8 cellular contexts compared by ENCODE assay signal in the genomic region with DNA sequence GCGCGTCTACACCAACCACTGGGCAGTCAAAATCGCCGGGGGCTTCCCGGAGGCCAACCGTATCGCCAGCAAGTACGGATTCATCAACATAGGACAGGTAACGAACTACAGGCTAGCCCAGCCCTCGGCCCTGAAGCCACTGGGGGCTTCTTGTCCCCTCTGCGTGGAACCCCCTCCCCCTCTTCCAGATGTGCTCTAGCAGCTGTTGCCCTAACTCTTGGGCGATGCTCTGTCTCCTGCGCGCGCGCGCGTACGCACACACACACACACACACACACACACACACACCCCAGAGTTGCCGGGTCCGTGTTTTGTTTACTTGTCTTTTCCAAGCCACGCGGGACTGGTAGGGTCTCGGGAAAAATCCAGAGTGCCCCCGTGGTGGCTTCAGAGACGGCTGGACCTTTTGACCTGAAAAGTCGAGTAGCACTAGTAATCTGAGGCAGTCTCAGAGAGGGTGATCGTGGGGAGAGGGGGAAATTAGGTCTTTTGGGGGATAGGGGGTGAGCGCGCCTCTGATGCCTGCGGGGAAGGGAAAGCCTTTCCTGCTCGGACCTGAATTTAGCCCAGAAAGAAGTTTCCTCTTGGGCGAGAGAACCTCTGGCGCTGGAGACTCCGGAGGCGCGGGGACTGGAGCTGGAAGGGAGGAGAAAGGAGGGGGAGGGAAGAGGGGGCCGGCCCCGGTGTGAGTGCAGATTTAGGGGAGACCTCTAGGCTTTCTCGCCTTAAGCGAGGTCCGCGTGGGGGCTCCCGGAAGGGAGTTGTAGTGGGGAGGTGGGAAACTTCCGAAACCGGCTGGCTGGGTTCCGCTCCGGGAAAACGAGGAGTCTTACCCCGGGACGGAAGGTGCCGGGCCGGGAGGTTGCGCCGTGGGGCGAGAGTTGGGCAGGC. TPM values are rescaled to one million over a fixed set of nuclear protein-coding genes. Genes with fewer than 3 reads are reported as not detected.
DNase-seq lines count a peak whose midpoint lies in the region; ATAC-seq, FAIRE-seq and TF ChIP-seq lines count a peak whose summit lies in the region.

No MANE protein-coding gene starts in this region.

- H2BK15ac ChIP-seq in H1 (ENCODE audit: low read length) = no peak overlapping the region; the same call in 1 of the 2 replicates
- no peak overlapping the region for H2BK15ac ChIP-seq in mesenchymal stem cell (ENCODE audit: low read depth, poor library complexity, severe bottlenecking)

- no peak overlapping the region for H3K14ac ChIP-seq in H1 (ENCODE audit: insufficient read length)
- no peak overlapping the region for H3K14ac ChIP-seq in mesenchymal stem cell (ENCODE audit: low read length in 2 of 2)

- H3K79me2 ChIP-seq in H1 (ENCODE audit: control insufficient read depth in 1 of 2, insufficient read depth in 2 of 2, low read length in 2 of 2) = peaks cover 3 to 46% of the 10 kb centered on the region in 2 experiments; a peak in 3 of 4 replicates

- H2BK12ac ChIP-seq in H1 (ENCODE audit: low read depth, low read length) (peak overlapping the region; percentile 35; the same call in 1 of the 2 replicates), mesenchymal stem cell (ENCODE audit: low read length in 2 of 2) (no peak overlapping the region)

- H2BK5ac ChIP-seq in H1 (ENCODE audit: low read depth, low read length) (no peak overlapping the region; the same call in 1 of the 2 replicates), mesenchymal stem cell (ENCODE audit: low read depth, low read length, poor library complexity, severe bottlenecking) (no peak overlapping the region)

- no peak for TF ChIP-seq POLR2A in H1 (IDR thresholded peaks at IDR 0.05; ENCODE audit: control extremely low read depth in 1 of 2, low read depth in 2 of 2, low read length in 2 of 2)

- H3K79me1 ChIP-seq in H1 (ENCODE audit: low read depth, low read length) = no peaks in the 10 kb centered on the region; the same call in 1 of the 2 replicates
- peaks cover 6% of the 10 kb centered on the region for H3K79me1 ChIP-seq in mesenchymal stem cell (replicated peaks; ENCODE audit: low read length, poor library complexity, severe bottlenecking)

- H4K91ac ChIP-seq in H1 (replicated peaks; ENCODE audit: insufficient read length, low read length) (no peak overlapping the region), mesenchymal stem cell (ENCODE audit: low read length) (peak overlapping the region; percentile 67)

- WGBS in H1 (ENCODE audit: extremely low coverage in 1 of 2, insufficient coverage in 1 of 2, insufficient read length in 1 of 2, insufficient replicate concordance in 2 of 2, low coverage in 1 of 2, low lambda C conversion rate in 2 of 2, missing lambda C conversion rate in 1 of 2), 2 experiments = 0% methylated on average over 41 of the region's 56 CpGs; no CpG with 5 or more reads in 1 of the 2 experiments
- under 1% methylated on average over 51 of the region's 56 CpGs for WGBS in mesenchymal stem cell

- H2BK120ac ChIP-seq in H1 (replicated peaks; ENCODE audit: low read depth, low read length) (no peak overlapping the region), mesenchymal stem cell (ENCODE audit: low read depth, low read length) (peak overlapping the region; percentile 19)

- H2AK5ac ChIP-seq in H1 (ENCODE audit: low read depth, low read length) = no peak overlapping the region
- H2AK5ac ChIP-seq in mesenchymal stem cell (ENCODE audit: low read length, severe bottlenecking) = no peak overlapping the region

- H3K9me3 ChIP-seq in H1 (ENCODE audit: insufficient read depth in 2 of 2, low read depth in 1 of 2, low read length in 1 of 2) = no peaks in the 10 kb centered on the region
- H3K9me3 ChIP-seq in mesenchymal stem cell (ENCODE audit: control insufficient read depth, low read length) = no peaks in the 10 kb centered on the region

- no peak overlapping the region for H3K27ac ChIP-seq in H1 (ENCODE audit: low read depth, low read length)
- H3K27ac ChIP-seq in mesenchymal stem cell (ENCODE audit: low read length, poor library complexity, severe bottlenecking) = no peak overlapping the region

- peaks cover 22% of the 10 kb centered on the region for H3K23me2 ChIP-seq in H1 (ENCODE audit: low read depth, low read length)

- H4K8ac ChIP-seq in H1 (ENCODE audit: extremely low read depth, insufficient read depth, low read length) = peak overlapping the region; percentile 92; the same call in 1 of the 2 replicates
- H4K8ac ChIP-seq in mesenchymal stem cell (ENCODE audit: low read length) = peak overlapping the region; percentile 49

- no peak overlapping the region for H3K56ac ChIP-seq in H1 (replicated peaks; ENCODE audit: insufficient read length, low read depth, low read length)

- H3K9ac ChIP-seq in H1 (replicated peaks in 1 of 4; ENCODE audit: extremely low read depth in 1 of 4, low read depth in 3 of 4, low read length in 3 of 4) = peak overlapping the region; percentile 39 to 86 (median 62)
- H3K9ac ChIP-seq in mesenchymal stem cell (ENCODE audit: low read length) = peak overlapping the region; percentile 91

- H3K4me1 ChIP-seq in H1 (replicated peaks in 1 of 4; ENCODE audit: control insufficient read depth in 3 of 4, insufficient read depth in 4 of 4, low read length in 3 of 4) (peaks cover 4 to 20% (median 11%) of the 10 kb centered on the region in 4 experiments; a peak in 5 of 7 replicates), mesenchymal stem cell (ENCODE audit: control insufficient read depth, insufficient read depth, low read depth, low read length) (peaks cover 16% of the 10 kb centered on the region)

- CTCF ChIA-PET in H1 (lab: Charles Lee; ENCODE audit: partially characterized antibody) = interaction anchor here (0.6 to 1.4 kb wide), 3 partner anchors 17 to 84 kb away, joined by 3 read pairs; no protein-coding TSS in a partner anchor

- H4K5ac ChIP-seq in H1 (ENCODE audit: insufficient read length, low read depth, low read length) = no peak overlapping the region

- H3K36me3 ChIP-seq in H1 (ENCODE audit: control insufficient read depth in 2 of 4, insufficient read depth in 4 of 4, low read length in 3 of 4) = no peaks in the 10 kb centered on the region
- H3K36me3 ChIP-seq in mesenchymal stem cell (ENCODE audit: control insufficient read depth in 1 of 2, insufficient read depth in 2 of 2, low read depth in 1 of 2, low read length in 2 of 2) = no peaks in the 10 kb centered on the region

- POLR2A ChIA-PET in H1 (lab: Charles Lee; ENCODE audit: partially characterized antibody) = interaction anchor here (0.6 to 2.3 kb wide), 4 partner anchors 11 to 88 kb away, joined by 3 to 8 read pairs (median 4); no protein-coding TSS in a partner anchor

- DNase-seq in NCI-H82 (lab: John Stamatoyannopoulos, UW) (peak; percentile 34), NCI-H82 treated with DMSO at 0.1 percent for 48 hours (lab: John Stamatoyannopoulos, UW; ENCODE audit: unreplicated experiment) (no peak), H1 (ENCODE audit: low read depth in 1 of 2, low spot score in 2 of 2) (peak in 1 of 2 experiments; percentile 63), mesenchymal stem cell (peak; percentile 63), NOMO-1 (lab: John Stamatoyannopoulos, UW; ENCODE audit: unreplicated experiment in 2 of 2) (no peak), NCI-H510A (lab: John Stamatoyannopoulos, UW) (no peak)
- peak; percentile 56 for DNase-seq in activated CD4-positive, alpha-beta T cell treated with anti-CD3 and anti-CD28 coated beads for 48 hours
- peak; percentile 32 for DNase-seq in stimulated activated naive CD8-positive, alpha-beta T cell treated with anti-CD3 and anti-CD28 coated beads, Interleukin-15, Interleukin-2, amounts not matched to agents 100 U/mL and 50 U/mL, for 24 hours

- H3K23ac ChIP-seq in H1 (ENCODE audit: insufficient read length) (no peak overlapping the region), mesenchymal stem cell (ENCODE audit: low read length in 2 of 2) (no peak overlapping the region)

- H3K4me3 ChIP-seq in H1 (ENCODE audit: extremely low read depth in 1 of 4, insufficient read depth in 2 of 4, low read depth in 3 of 4, low read length in 4 of 4) = peak overlapping the region; percentile 77 to 86 (median 82)
- peak overlapping the region; percentile 74 to 91 for H3K4me3 ChIP-seq in mesenchymal stem cell (ENCODE audit: insufficient read depth in 1 of 2, low read depth in 1 of 2, low read length in 2 of 2)

- no peak for FAIRE-seq in H1 (lab: Jason Lieb, UNC)

- no peak for TF ChIP-seq RAD21 in H1 (IDR thresholded peaks at IDR 0.05 in 1 of 2, conservative IDR thresholded peaks at IDR 0.05 in 1 of 2; ENCODE audit: low read depth in 2 of 2, low read length in 2 of 2)

- no peaks in the 10 kb centered on the region for H4K20me1 ChIP-seq in H1 (replicated peaks in 1 of 2; ENCODE audit: control insufficient read depth in 1 of 2, insufficient read depth in 2 of 2, low read length in 2 of 2)

- no peak for ATAC-seq in stimulated activated naive CD8-positive, alpha-beta T cell treated with anti-CD3 and anti-CD28 coated beads, Interleukin-15, Interleukin-2, amounts not matched to agents 100 U/mL and 50 U/mL, for 24 hours

- no peak overlapping the region for H2BK20ac ChIP-seq in H1 (ENCODE audit: low read length)

- H3K27me3 ChIP-seq in H1 (replicated peaks in 1 of 4; ENCODE audit: control insufficient read depth in 3 of 4, extremely low read depth in 1 of 4, insufficient read depth in 3 of 4, low read length in 3 of 4) = peaks cover 0 to 14% (median 5%) of the 10 kb centered on the region in 4 experiments; a peak in 4 of 7 replicates
- peaks cover 4 to 21% of the 10 kb centered on the region in 2 experiments for H3K27me3 ChIP-seq in mesenchymal stem cell (ENCODE audit: control insufficient read depth in 1 of 2, insufficient read depth in 1 of 2, low read length in 2 of 2)

- no peak for TF ChIP-seq CTCF in H1 (IDR thresholded peaks at IDR 0.05; ENCODE audit: control extremely low read depth in 1 of 3, insufficient read depth in 1 of 3, low read depth in 1 of 3, low read length in 3 of 3)

- H3K4me2 ChIP-seq in H1 (ENCODE audit: insufficient read depth in 1 of 2, low read depth in 2 of 2, low read length in 2 of 2) (peak overlapping the region; percentile 98), mesenchymal stem cell (ENCODE audit: low read length, poor library complexity, severe bottlenecking) (peak overlapping the region; percentile 99)

- H3K4ac ChIP-seq in H1 (replicated peaks; ENCODE audit: insufficient read length, low read depth, low read length) (no peak overlapping the region), mesenchymal stem cell (ENCODE audit: low read depth in 1 of 2, low read length in 2 of 2) (no peak overlapping the region)

- TF ChIP-seq EP300 in H1 (IDR thresholded peaks at IDR 0.05; ENCODE audit: borderline replicate concordance in 1 of 2, low read depth in 2 of 2, low read length in 2 of 2) = no peak

- H2AFZ ChIP-seq in H1 (ENCODE audit: low read length) (no peak overlapping the region), mesenchymal stem cell (ENCODE audit: low read depth, low read length) (peak overlapping the region; percentile 47)

- 0 out of 2 replicates have a peak overlapping the region, but pooled peaks have one; percentile 4 for H3K18ac ChIP-seq in H1 (ENCODE audit: extremely low read depth, low read length)
- H3K18ac ChIP-seq in mesenchymal stem cell (ENCODE audit: low read depth in 1 of 2, low read length in 2 of 2) = peak overlapping the region; percentile 62 to 67

RNA-seq across cellular contexts. Expression of a gene that starts 1.0 kb away (rescaled TPM):
- total RNA-seq in H1 (2021; fragmentation: NEBNext Ultra II Directional; extraction: Animal tissue kit (Norgen Biotek cat#: 25700)) = 10.1 and 10.7 TPM in 2 replicates
- polyA plus RNA-seq in H1 (2011; rRNA removed) = 5.5 and 5.6 TPM in 2 replicates
- polyA plus RNA-seq in H1 (2011; cell fraction: cytosol; rRNA removed) = 6.2 TPM
- polyA plus RNA-seq in H1 (2011; cell fraction: nucleus; rRNA removed) = 13.1 TPM
- polyA plus RNA-seq in H1 (2012, experiment 1 of 2) = 6.2 to 7.1 TPM (median 6.7 TPM) in 4 replicates
- 1.4 TPM for polyA plus RNA-seq in H1 (2012, experiment 2 of 2)
- polyA plus RNA-seq in H1 (2013, experiment 1 of 2) = 12.4 TPM
- polyA plus RNA-seq in H1 (2013, experiment 2 of 2) = 11.5 TPM
- 22.7 and 25.9 TPM in 2 replicates for polyA minus RNA-seq in H1 (2011; rRNA and poly(A)+ RNA removed)
- 8.3 TPM for polyA minus RNA-seq in H1 (2011; cell fraction: cytosol; rRNA and poly(A)+ RNA removed)
- 40.7 TPM for polyA minus RNA-seq in H1 (2011; cell fraction: nucleus; rRNA and poly(A)+ RNA removed)
- 2.5 TPM for polyA plus RNA-seq in mesenchymal stem cell (2013, experiment 1 of 2)
- 2.6 TPM for polyA plus RNA-seq in mesenchymal stem cell (2013, experiment 2 of 2)

Comparison
In these comparisons a context has a peak if more than half of its experiments do, and no peak if none do; other contexts are left out.
1. DNase-seq: peak in NCI-H82 (single experiment), activated CD4-positive, alpha-beta T cell treated with anti-CD3 and anti-CD28 coated beads for 48 hours (single experiment), mesenchymal stem cell (single experiment) and stimulated activated naive CD8-positive, alpha-beta T cell treated with anti-CD3 and anti-CD28 coated beads, Interleukin-15, Interleukin-2, amounts not matched to agents 100 U/mL and 50 U/mL, for 24 hours (single experiment); none in NCI-H82 treated with DMSO at 0.1 percent for 48 hours (single experiment), NOMO-1 (0 of 2) and NCI-H510A (single experiment).